In the genomic region with DNA sequence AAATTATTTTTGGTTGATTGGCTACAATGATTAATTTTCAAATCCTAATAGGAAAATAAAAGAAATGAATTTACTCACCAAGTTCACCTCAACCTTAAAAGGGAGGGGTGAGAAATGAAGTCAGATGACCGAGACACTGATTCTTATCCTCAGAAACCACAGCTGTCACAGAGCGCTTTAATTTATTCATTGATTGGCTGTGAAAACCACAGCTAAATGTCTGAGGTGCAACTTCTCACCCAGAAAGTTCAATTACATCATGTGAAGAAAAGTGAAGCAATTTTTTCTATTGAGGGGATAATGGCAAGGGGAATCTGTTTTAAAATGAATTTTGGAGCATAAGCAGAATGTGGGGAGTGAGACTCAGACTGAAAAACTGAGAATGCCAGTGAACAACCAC, we compare ENCODE assay signal across 14 cellular contexts.
DNase-seq lines count a peak whose midpoint lies in the region; ATAC-seq, FAIRE-seq and TF ChIP-seq lines count a peak whose summit lies in the region.
"Had no signal": no experiment of that assay in that cellular context is flagged by ENCODE, and none has a peak within 500 bp of the region (broad histone marks: within the 10 kb centered on the region; RNA-seq: fewer than 3 reads in every experiment).

No MANE protein-coding gene starts in this region.

- no peak overlapping the region for H2BK5ac ChIP-seq in trophoblast cell (ENCODE audit: low read depth, low read length, poor library complexity)

- H2AK5ac ChIP-seq in trophoblast cell (ENCODE audit: low read length) = no peak overlapping the region

- no peak for TF ChIP-seq CTCF in astrocyte (IDR thresholded peaks at IDR 0.05; ENCODE audit: insufficient read depth, low read depth, low read length)

- no peak overlapping the region for H3K23ac ChIP-seq in trophoblast cell (ENCODE audit: low read length)

- no peak overlapping the region for H3K14ac ChIP-seq in trophoblast cell (ENCODE audit: low read length)

- H3K79me2 ChIP-seq in astrocyte (ENCODE audit: insufficient read depth, low read length) = no peaks in the 10 kb centered on the region
- H3K79me2 ChIP-seq in trophoblast cell (ENCODE audit: control insufficient read depth, insufficient read depth, low read length, poor library complexity) = no peaks in the 10 kb centered on the region
- H3K79me2 ChIP-seq: parathyroid adenoma had no signal

- peak overlapping the region; percentile 60 for H2BK12ac ChIP-seq in trophoblast cell (ENCODE audit: low read length)

- H4K12ac ChIP-seq in trophoblast cell (ENCODE audit: low read depth, low read length) = no peak overlapping the region

- peaks cover 9% of the 10 kb centered on the region for H3K79me1 ChIP-seq in trophoblast cell (ENCODE audit: low read length)

- peaks cover 32% of the 10 kb centered on the region for H3K4me1 Mint-ChIP-seq in astrocyte (ENCODE audit: low read depth, unreplicated experiment)

- H3K27me3 ChIP-seq in astrocyte (ENCODE audit: insufficient read depth, low read length) (no peaks in the 10 kb centered on the region), trophoblast cell (ENCODE audit: insufficient read depth, low read length) (no peaks in the 10 kb centered on the region)
- H3K27me3 ChIP-seq: transverse colon had no signal

- H3K9me3 Mint-ChIP-seq in astrocyte (ENCODE audit: unreplicated experiment) = peaks cover under 1% of the 10 kb centered on the region

- peaks cover 7% of the 10 kb centered on the region for H3K4me1 ChIP-seq in astrocyte (ENCODE audit: insufficient read depth, low read length)
- peaks cover 0 to 3% of the 10 kb centered on the region in 2 experiments for H3K4me1 ChIP-seq in trophoblast cell (ENCODE audit: control insufficient read depth in 1 of 2, insufficient read depth in 2 of 2, low read length in 2 of 2)
- H3K4me1 ChIP-seq: parathyroid adenoma, transverse colon had no signal

- H2AFZ ChIP-seq in astrocyte (ENCODE audit: low read depth, low read length) (no peak overlapping the region), trophoblast cell (ENCODE audit: insufficient read depth, low read length, poor library complexity) (no peak overlapping the region)
- H2AFZ ChIP-seq: parathyroid adenoma had no signal

- no peak overlapping the region for H3K4ac ChIP-seq in trophoblast cell (ENCODE audit: low read depth, low read length)

- H3K4me3 Mint-ChIP-seq in astrocyte (ENCODE audit: unreplicated experiment) = no peak overlapping the region

- H3K36me3 Mint-ChIP-seq in astrocyte (ENCODE audit: low read depth, unreplicated experiment) = no peaks in the 10 kb centered on the region

- H3K4me3 ChIP-seq in astrocyte (ENCODE audit: insufficient read depth, low read depth, low read length) (no peak overlapping the region), trophoblast cell (ENCODE audit: low read depth, low read length) (no peak overlapping the region)
- H3K4me3 ChIP-seq: transverse colon had no signal

- H3K4me2 ChIP-seq in astrocyte (ENCODE audit: low read length) (peak overlapping the region; percentile 46), trophoblast cell (ENCODE audit: low read length) (no peak overlapping the region)

- H4K20me1 ChIP-seq in astrocyte (ENCODE audit: insufficient read depth, low read length) = no peaks in the 10 kb centered on the region

- H3K9me3 ChIP-seq in astrocyte (ENCODE audit: insufficient read depth, low read depth, low read length) (no peaks in the 10 kb centered on the region), trophoblast cell (ENCODE audit: insufficient read depth, low read depth, low read length) (no peaks in the 10 kb centered on the region)
- H3K9me3 ChIP-seq: transverse colon had no signal

- no peak overlapping the region for H4K91ac ChIP-seq in trophoblast cell (ENCODE audit: low read depth, low read length)

- H3K18ac ChIP-seq in trophoblast cell (ENCODE audit: low read length) = no peak overlapping the region

- peak overlapping the region; percentile 25 for H3K9ac ChIP-seq in astrocyte (ENCODE audit: low read length)
- no peak overlapping the region for H3K9ac ChIP-seq in trophoblast cell (ENCODE audit: low read length)
- H3K9ac ChIP-seq: parathyroid adenoma had no signal

- no peak for FAIRE-seq in astrocyte (lab: Jason Lieb, UNC)

- ATAC-seq in GM19035 (IDR thresholded peaks at IDR 0.05; ENCODE audit: unreplicated experiment) (peak; percentile 80), HG03175 (IDR thresholded peaks at IDR 0.05; ENCODE audit: unreplicated experiment) (peak; percentile 78), GM21367 (IDR thresholded peaks at IDR 0.05; ENCODE audit: unreplicated experiment) (no peak)
- ATAC-seq: left lobe of liver, PC-3 had no signal

- DNase-seq in astrocyte (ENCODE audit: low read depth) = peak; percentile 83
- DNase-seq in trophoblast cell = no peak
- DNase-seq in activated CD8-positive, alpha-beta memory T cell treated with anti-CD3 and anti-CD28 coated beads, Interleukin-2, amount 50 U/mL, for 48 hours = no peak
- DNase-seq in caudate nucleus (lab: John Stamatoyannopoulos, UW) = no peak
- DNase-seq: activated T-cell treated with anti-CD3 and anti-CD28 coated beads, Interleukin-2, amount 50 U/mL, for 1 hour; Calu3; NCI-H187; PC-3; transverse colon had no signal

- no peak overlapping the region for H4K8ac ChIP-seq in trophoblast cell (ENCODE audit: low read depth, low read length)

- H3K36me3 ChIP-seq in astrocyte (ENCODE audit: insufficient read depth, low read length) (no peaks in the 10 kb centered on the region), trophoblast cell (ENCODE audit: control insufficient read depth in 1 of 2, insufficient read depth in 2 of 2, low read length in 2 of 2) (no peaks in the 10 kb centered on the region)
- H3K36me3 ChIP-seq: transverse colon had no signal

- H3K27ac ChIP-seq in astrocyte (ENCODE audit: low read depth, low read length) (peak overlapping the region; percentile 62), trophoblast cell (ENCODE audit: low read depth, low read length) (peak overlapping the region; percentile 76), caudate nucleus (ENCODE audit: low read depth, low read length) (no peak overlapping the region)
- H3K27ac ChIP-seq: parathyroid adenoma, transverse colon had no signal

- H3K27ac Mint-ChIP-seq in astrocyte (ENCODE audit: unreplicated experiment) = peak overlapping the region; percentile 90

- no peaks in the 10 kb centered on the region for H3K27me3 Mint-ChIP-seq in astrocyte (ENCODE audit: low read depth, unreplicated experiment)

- no peak overlapping the region for H2BK120ac ChIP-seq in trophoblast cell (ENCODE audit: insufficient read depth, low read length, poor library complexity)

- WGBS in trophoblast cell (ENCODE audit: extremely low coverage, insufficient coverage, insufficient read length) = no CpG with 5 or more reads among the region's 2 CpGs
